Comparison of ENCODE assay signal across 30 cellular contexts in genomic region chr5:116971131-116971530, GRCh38.
"Had no signal": no experiment of that assay in that cellular context is flagged by ENCODE, and none has a peak within 500 bp of the region (broad histone marks: within the 10 kb centered on the region; RNA-seq: fewer than 3 reads in every experiment).

No MANE protein-coding gene starts in this region.

- H2AFZ ChIP-seq: parathyroid adenoma had no signal

- H3K4me1 Mint-ChIP-seq: naive thymus-derived CD8-positive, alpha-beta T cell; nephron progenitor cell; neural crest cell; stimulated activated effector memory CD8-positive, alpha-beta T cell treated with anti-CD3 and anti-CD28 coated beads, Interleukin-12 subunit alpha, Interleukin-12 subunit beta, amount 100 ng/mL, for 72 hours; stimulated activated naive B cell treated with anti-CD40 and anti-IgM and Interleukin-4, amounts not matched to agents 10 μg/mL and 1 μg/mL and 100 μg/mL, for 72 hours had no signal

- H3K4me3 Mint-ChIP-seq: naive thymus-derived CD8-positive, alpha-beta T cell; natural killer cell treated with Interleukin-12 subunit alpha and Interleukin-12 subunit beta and Interleukin-15 and Interleukin-18, amount 100 ng/mL, for 72 hours; nephron progenitor cell; neural crest cell; stimulated activated effector memory CD8-positive, alpha-beta T cell treated with anti-CD3 and anti-CD28 coated beads, Interleukin-12 subunit alpha, Interleukin-12 subunit beta, amount 100 ng/mL, for 72 hours; stimulated activated naive B cell treated with anti-CD40 and anti-IgM and Interleukin-4, amounts not matched to agents 10 μg/mL and 1 μg/mL and 100 μg/mL, for 72 hours; stimulated activated naive CD8-positive, alpha-beta T cell treated with anti-CD3 and anti-CD28 coated beads, Interleukin-15, Interleukin-2, amounts not matched to agents 100 ng/mL and 50 ng/mL, for 24 hours had no signal

- ATAC-seq: naive thymus-derived CD8-positive, alpha-beta T cell; natural killer cell treated with Interleukin-12 subunit alpha and Interleukin-12 subunit beta and Interleukin-15 and Interleukin-18, amount 100 ng/mL, for 72 hours; psoas muscle; right cardiac atrium; right lobe of liver; stimulated activated effector memory CD8-positive, alpha-beta T cell treated with anti-CD3 and anti-CD28 coated beads, Interleukin-12 subunit alpha, Interleukin-12 subunit beta, amount 100 ng/mL, for 72 hours; stimulated activated naive B cell treated with anti-CD40 and anti-IgM and Interleukin-4, amounts not matched to agents 10 μg/mL and 1 μg/mL and 100 μg/mL, for 72 hours had no signal

- H3K36me3 ChIP-seq: neutrophil, ovary, right lobe of liver, sigmoid colon, spleen, stomach, thoracic aorta, thyroid gland, tibial nerve, upper lobe of left lung, vagina had no signal

- H3K79me2 ChIP-seq: parathyroid adenoma had no signal

- H3K9me3 ChIP-seq: neutrophil, ovary, right lobe of liver, sigmoid colon, thoracic aorta, thyroid gland, upper lobe of left lung, vagina had no signal

- DNase-seq: naive thymus-derived CD8-positive, alpha-beta T cell; nephron progenitor cell; nucleus accumbens; ovary; posterior cingulate gyrus; psoas muscle; right cardiac atrium; right lobe of liver; sigmoid colon; small intestine; spleen; stimulated activated CD4-positive, alpha-beta T cell treated with anti-CD3 and anti-CD28 coated beads, Interleukin-12 subunit alpha, Interleukin-12 subunit beta, amount 100 ng/mL, for 4 hours; stimulated activated CD4-positive, alpha-beta T cell treated with anti-CD3 and anti-CD28 coated beads, Interleukin-1b, Interleukin-23, amount 100 ng/mL, for 48 hours; stimulated activated CD4-positive, alpha-beta T cell treated with anti-CD3 and anti-CD28 coated beads, Interleukin-4, amount 100 ng/mL, for 24 hours; stimulated activated naive B cell treated with anti-CD40 and anti-IgM and Interleukin-4, amounts not matched to agents 10 μg/mL and 1 μg/mL and 100 μg/mL, for 72 hours; stimulated activated naive CD4-positive, alpha-beta T cell treated with Interleukin-2 at 50 U/mL for 16 hours; stomach; thyroid gland; trophoblast cell; upper lobe of left lung had no signal

- H3K4me1 ChIP-seq: parathyroid adenoma, psoas muscle, right lobe of liver, sigmoid colon, spleen, stomach, thyroid gland, tibial nerve, vagina had no signal

- H3K27me3 ChIP-seq: neutrophil, ovary, right lobe of liver, sigmoid colon, spleen, stomach, thyroid gland, tibial nerve, upper lobe of left lung, vagina had no signal

- H3K4me3 ChIP-seq: ovary, psoas muscle, right lobe of liver, sigmoid colon, spleen, stomach, thoracic aorta, thyroid gland, tibial nerve, upper lobe of left lung, vagina had no signal

- H3K27ac ChIP-seq: neutrophil, ovary, parathyroid adenoma, psoas muscle, right lobe of liver, sigmoid colon, spleen, stomach, thoracic aorta, thyroid gland, tibial nerve, upper lobe of left lung, vagina had no signal

- H3K9ac ChIP-seq: parathyroid adenoma had no signal

- H3K36me3 Mint-ChIP-seq: natural killer cell treated with Interleukin-12 subunit alpha and Interleukin-12 subunit beta and Interleukin-15 and Interleukin-18, amount 100 ng/mL, for 72 hours; stimulated activated effector memory CD8-positive, alpha-beta T cell treated with anti-CD3 and anti-CD28 coated beads, Interleukin-12 subunit alpha, Interleukin-12 subunit beta, amount 100 ng/mL, for 72 hours; stimulated activated naive B cell treated with anti-CD40 and anti-IgM and Interleukin-4, amounts not matched to agents 10 μg/mL and 1 μg/mL and 100 μg/mL, for 72 hours had no signal

- H3K27ac Mint-ChIP-seq: naive thymus-derived CD8-positive, alpha-beta T cell; natural killer cell treated with Interleukin-12 subunit alpha and Interleukin-12 subunit beta and Interleukin-15 and Interleukin-18, amount 100 ng/mL, for 72 hours; nephron progenitor cell; progenitor cell of endocrine pancreas; stimulated activated effector memory CD8-positive, alpha-beta T cell treated with anti-CD3 and anti-CD28 coated beads, Interleukin-12 subunit alpha, Interleukin-12 subunit beta, amount 100 ng/mL, for 72 hours; stimulated activated naive B cell treated with anti-CD40 and anti-IgM and Interleukin-4, amounts not matched to agents 10 μg/mL and 1 μg/mL and 100 μg/mL, for 72 hours; stimulated activated naive CD8-positive, alpha-beta T cell treated with anti-CD3 and anti-CD28 coated beads, Interleukin-15, Interleukin-2, amounts not matched to agents 100 ng/mL and 50 ng/mL, for 24 hours had no signal

- H3K27me3 Mint-ChIP-seq: natural killer cell treated with Interleukin-12 subunit alpha and Interleukin-12 subunit beta and Interleukin-15 and Interleukin-18, amount 100 ng/mL, for 72 hours; progenitor cell of endocrine pancreas; stimulated activated naive B cell treated with anti-CD40 and anti-IgM and Interleukin-4, amounts not matched to agents 10 μg/mL and 1 μg/mL and 100 μg/mL, for 72 hours; stimulated activated naive CD8-positive, alpha-beta T cell treated with anti-CD3 and anti-CD28 coated beads, Interleukin-15, Interleukin-2, amounts not matched to agents 100 ng/mL and 50 ng/mL, for 24 hours had no signal
